In the genomic region with DNA sequence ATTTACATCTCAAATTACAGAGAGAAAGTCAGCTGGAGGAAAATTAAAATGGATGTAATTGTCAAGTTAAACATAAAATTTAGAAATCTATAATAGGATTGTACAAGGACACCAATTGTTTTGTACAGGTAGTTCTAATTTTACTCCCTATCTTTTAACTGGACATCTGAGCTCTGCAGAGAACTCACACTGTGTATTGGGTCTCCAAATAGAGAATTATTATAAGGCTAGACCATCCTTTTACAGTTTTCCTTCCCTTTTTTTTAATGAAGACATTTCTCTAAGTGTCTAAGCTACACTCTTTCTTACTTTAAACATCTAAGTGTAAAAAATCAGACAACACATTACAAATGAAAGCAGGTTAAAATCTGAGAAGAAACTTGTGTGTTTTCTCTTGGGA, we compare ENCODE assay signal across 9 cellular contexts.
"Had no signal": no experiment of that assay in that cellular context is flagged by ENCODE, and none has a peak within 500 bp of the region (broad histone marks: within the 10 kb centered on the region; RNA-seq: fewer than 3 reads in every experiment).

No MANE protein-coding gene starts in this region.

- FAIRE-seq: H54 had no signal

- H3K4me2 ChIP-seq: GM23338 had no signal

- H3K27ac ChIP-seq: GM23248 had no signal

- H3K9ac ChIP-seq: GM23248 had no signal

- H3K4me3 Mint-ChIP-seq: GM23338, H9, HFFc6 had no signal

- H2AFZ ChIP-seq: GM23248, GM23338 had no signal

- DNase-seq: GM23248, GOT3, H7, H9, HCEC 1CT, HFFc6 had no signal

- ATAC-seq: GM23338, HCT116 had no signal

- H3K4me3 ChIP-seq: GM23248, GM23338 had no signal

- H3K27ac Mint-ChIP-seq: GM23338, H9, HFFc6 had no signal
